In genomic region chr12:121852392-121852791, GRCh38 we compare ENCODE assay signal across 15 cellular contexts. TPM values are rescaled to one million over a fixed set of nuclear protein-coding genes. Genes with fewer than 3 reads are reported as not detected.
A peak's percentile ranks its signal among the peaks of the same experiment; 100 is the strongest.
DNase-seq lines count a peak whose midpoint lies in the region; TF ChIP-seq lines count a peak whose summit lies in the region.
"Not testable (repeated sequence)": the region's sequence is repeated elsewhere in the genome, so short reads cannot be mapped to it uniquely, and the experiment has no call there.
"Had no signal": no experiment of that assay in that cellular context is flagged by ENCODE, and none has a peak within 500 bp of the region (broad histone marks: within the 10 kb centered on the region; RNA-seq: fewer than 3 reads in every experiment).

No MANE protein-coding gene starts in this region.

- not testable (repeated sequence) for H3K4me3 ChIP-seq in HEK293 (ENCODE audit: low read depth, low read length); fibroblast of mammary gland (ENCODE audit: control insufficient read depth, low read depth, low read length)

- CTCF ChIA-PET in HEK293 (lab: Yijun Ruan, JAX); HEK293T (lab: Yijun Ruan, JAX): not testable (repeated sequence)

- not testable (repeated sequence) for H3K9me3 Mint-ChIP-seq in neural crest cell

- H3K9me3 ChIP-seq in HEK293 (ENCODE audit: control insufficient read depth, insufficient read depth, low read depth, low read length) = not testable (repeated sequence)

- not testable (repeated sequence) for TF ChIP-seq CTCF in HEK293 (tag by site-specific recombination; IDR thresholded peaks at IDR 0.05); fibroblast of mammary gland (conservative IDR thresholded peaks at IDR 0.05; ENCODE audit: control insufficient read depth, insufficient read depth, low read depth, low read length); neural crest cell (conservative IDR thresholded peaks at IDR 0.05)

- not testable (repeated sequence) for H3K27me3 Mint-ChIP-seq in neural crest cell (ENCODE audit: low read depth)

- not testable (repeated sequence) for H3K36me3 ChIP-seq in HEK293 (ENCODE audit: control insufficient read depth in 2 of 2, insufficient read depth in 1 of 2, low read length in 2 of 2)

- H3K27ac Mint-ChIP-seq in neural crest cell (ENCODE audit: unreplicated experiment) = peak overlapping the region; percentile 35

- peak; percentile 26 for DNase-seq in DMS53 (lab: John Stamatoyannopoulos, UW)
- not testable (repeated sequence) for DNase-seq in HEK293T (ENCODE audit: extremely low spot score); neural crest cell (ENCODE audit: low read depth, low spot score)
- DNase-seq in RKO (ENCODE audit: low spot score) = peak; percentile 26
- peak; percentile 16 for DNase-seq in fibroblast of mammary gland (ENCODE audit: low read depth)

- H3K4me1 Mint-ChIP-seq in neural crest cell = not testable (repeated sequence)

- not testable (repeated sequence) for H3K4me1 ChIP-seq in HEK293 (ENCODE audit: control insufficient read depth, insufficient read depth, low read length)

- not testable (repeated sequence) for H3K27ac ChIP-seq in HEK293 (ENCODE audit: extremely low read depth, low read depth, low read length)

- H3K4me3 Mint-ChIP-seq in neural crest cell = not testable (repeated sequence)

- not testable (repeated sequence) for H3K36me3 Mint-ChIP-seq in neural crest cell (ENCODE audit: low read depth)

- POLR2A ChIA-PET in HEK293 (lab: Yijun Ruan, JAX) = interaction anchor here (1.0 kb wide), 1 partner anchor 9 kb away, joined by 3 read pairs; no protein-coding TSS in a partner anchor
- POLR2A ChIA-PET in HEK293T (lab: Yijun Ruan, JAX) = not testable (repeated sequence)

TF ChIP-seq in HEK293, 187 proteins besides CTCF, POLR2A, EP300 and RAD21:
- TF ChIP-seq ATF2 (tag by site-specific recombination; IDR thresholded peaks at IDR 0.05; ENCODE audit: low read depth) = peak; percentile 63

TF ChIP-seq in HEK293T, 16 proteins besides CTCF, POLR2A, EP300 and RAD21:
- TF ChIP-seq ZNF384 (IDR thresholded peaks at IDR 0.05) = peak; percentile 82

RNA-seq across cellular contexts. Expression of gene HPD, which starts 6.3 kb away (rescaled TPM):
- total RNA-seq in neural crest cell = 0.21 TPM in 1 of 2 replicates, not detected in the other
- total RNA-seq: A673; B cell; Calu3; CD4-positive, alpha-beta memory T cell; CD4-positive, alpha-beta T cell; CD4-positive, CD25-positive, alpha-beta regulatory T cell; CD8-positive, alpha-beta memory T cell; CD8-positive, alpha-beta T cell; Daoy had no signal

RNA-seq across cellular contexts. Expression of gene PSMD9, which starts 36.2 kb away (rescaled TPM):
- 46.3 and 47.4 TPM in 2 replicates for total RNA-seq in neural crest cell

RNA-seq across cellular contexts. Expression of gene SETD1B, which starts 48.6 kb away (rescaled TPM):
- total RNA-seq in neural crest cell = 25.6 and 25.9 TPM in 2 replicates

RNA-seq across cellular contexts. Expression of gene RHOF, which starts 58.9 kb away (rescaled TPM):
- total RNA-seq in neural crest cell = 23.8 and 25.5 TPM in 2 replicates
